In the genomic region with DNA sequence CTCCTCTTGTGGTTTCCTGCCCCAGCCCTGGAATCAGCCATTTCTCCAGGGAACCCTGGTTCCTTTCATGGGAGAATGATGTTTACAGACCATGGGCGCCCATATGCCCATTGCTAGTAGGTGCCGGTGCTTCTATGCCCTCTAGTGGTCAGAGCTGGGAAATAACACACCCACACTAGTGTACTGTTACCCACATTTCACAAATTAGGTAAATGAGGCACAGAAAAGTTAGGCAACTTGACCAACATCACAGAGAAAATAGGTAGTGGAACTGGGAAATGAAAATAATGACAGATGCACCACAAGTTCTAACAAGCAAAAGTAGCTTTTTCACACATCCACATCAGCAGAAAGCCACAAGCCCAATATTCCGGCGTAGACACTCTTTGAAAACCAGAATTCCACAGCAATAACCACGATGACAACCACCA, we compare ENCODE assay signal across 8 cellular contexts. TPM values are rescaled to one million over a fixed set of nuclear protein-coding genes. Genes with fewer than 3 reads are reported as not detected.
DNase-seq lines count a peak whose midpoint lies in the region; ATAC-seq, FAIRE-seq and TF ChIP-seq lines count a peak whose summit lies in the region.

No MANE protein-coding gene starts in this region.

- no peaks in the 10 kb centered on the region for H3K79me2 ChIP-seq in keratinocyte (ENCODE audit: control insufficient read depth, insufficient read depth, low read length)

- H3K4me3 ChIP-seq in GM12875 (ENCODE audit: low read depth, low read length) (no peak overlapping the region), astrocyte of the spinal cord (ENCODE audit: low read depth, low read length) (no peak overlapping the region), keratinocyte (ENCODE audit: control insufficient read depth in 2 of 3, extremely low read depth in 1 of 3, insufficient read depth in 2 of 3, low read depth in 1 of 3, low read length in 3 of 3) (no peak overlapping the region)

- no peak overlapping the region for H2AFZ ChIP-seq in keratinocyte (ENCODE audit: control insufficient read depth, low read length)

- peak; percentile 90 for FAIRE-seq in keratinocyte (lab: Jason Lieb, UNC)

- H4K20me1 ChIP-seq in keratinocyte (ENCODE audit: control insufficient read depth, extremely low read depth, insufficient read depth, low read length): no peaks in the 10 kb centered on the region

- no peaks in the 10 kb centered on the region for H3K36me3 ChIP-seq in keratinocyte (ENCODE audit: control insufficient read depth in 2 of 2, extremely low read depth in 1 of 2, insufficient read depth in 2 of 2, low read length in 2 of 2)

- no peak for ATAC-seq in GM21528 (IDR thresholded peaks at IDR 0.05; ENCODE audit: low FRiP score, unreplicated experiment)
- no peak for ATAC-seq in GM19395 (IDR thresholded peaks at IDR 0.05; ENCODE audit: unreplicated experiment)

- H3K9me3 ChIP-seq in keratinocyte (ENCODE audit: control insufficient read depth, low read depth, low read length): no peaks in the 10 kb centered on the region

- H3K27ac ChIP-seq in keratinocyte (ENCODE audit: control insufficient read depth, insufficient read depth, low read length): no peak overlapping the region

- DNase-seq in NCI-H1417 treated with DMSO at 0.1 percent for 48 hours (lab: John Stamatoyannopoulos, UW) (peak; percentile 30), T-helper 1 cell (peak in 4 of 5 donors; percentile 27 to 55 (median 46)), astrocyte of the spinal cord (ENCODE audit: low read depth, low spot score) (peak; percentile 13), keratinocyte (ENCODE audit: low read depth, low spot score) (no peak)
- DNase-seq in stimulated activated CD4-positive, alpha-beta T cell treated with anti-CD3 and anti-CD28 coated beads, Interleukin-4, amount 100 ng/mL, for 48 hours (ENCODE audit: low read depth in 2 of 2): peak; percentile 54 to 55

- no peak overlapping the region for H3K4me2 ChIP-seq in keratinocyte (ENCODE audit: control insufficient read depth, extremely low read depth, insufficient read depth, low read depth, low read length)

- H3K9me1 ChIP-seq in keratinocyte (ENCODE audit: control insufficient read depth, extremely low read depth, insufficient read depth, low read length): no peaks in the 10 kb centered on the region

- dilution Hi-C loops in keratinocyte (cut with MboI; ENCODE audit: extremely low pct_ligation_motif_present, low sequenced_read_pairs): no loop called here

- in situ Hi-C loops in astrocyte of the spinal cord (cut with HindIII; ENCODE audit: low sequenced_read_pairs): no loop called here

- H3K27me3 ChIP-seq in keratinocyte (ENCODE audit: control insufficient read depth, extremely low read depth, insufficient read depth, low read length): peaks cover 19% of the 10 kb centered on the region

- H3K9ac ChIP-seq in keratinocyte (ENCODE audit: control insufficient read depth, extremely low read depth, insufficient read depth, low read length): no peak overlapping the region

- H3K4me1 ChIP-seq in keratinocyte (ENCODE audit: control insufficient read depth, extremely low read depth, insufficient read depth, low read length): no peaks in the 10 kb centered on the region

- TF ChIP-seq CTCF in GM12875 (IDR thresholded peaks at IDR 0.05; ENCODE audit: borderline replicate concordance, insufficient read depth, low read depth, low read length) (peak; percentile 79), astrocyte of the spinal cord (IDR thresholded peaks at IDR 0.05; ENCODE audit: low read depth, low read length) (peak; percentile 82), keratinocyte (optimal IDR thresholded peaks at IDR 0.05 in 1 of 3, IDR thresholded peaks at IDR 0.05 in 1 of 3, conservative IDR thresholded peaks at IDR 0.05 in 1 of 3; ENCODE audit: extremely low read depth in 1 of 3, insufficient read depth in 2 of 3, low read length in 3 of 3) (peak; percentile 9 to 81 (median 75))

RNA-seq across cellular contexts. Expression of a gene that starts 1.3 kb away (rescaled TPM):
- polyA plus RNA-seq in keratinocyte: not detected in 3 replicates
- polyA plus RNA-seq in keratinocyte (2011; ENCODE audit: low read depth): not detected
- not detected in 2 replicates for polyA plus RNA-seq in keratinocyte (2011; cell fraction: cytosol; rRNA removed)
- polyA plus RNA-seq in keratinocyte (2011; cell fraction: nucleus; rRNA removed): not detected in 2 replicates
- not detected in 2 replicates for polyA plus RNA-seq in keratinocyte (2012; ENCODE audit: low replicate concordance)
- not detected in 3 replicates for polyA minus RNA-seq in keratinocyte
- polyA minus RNA-seq in keratinocyte (2011; cell fraction: cytosol; rRNA and poly(A)+ RNA removed): not detected
- not detected in 2 replicates for polyA minus RNA-seq in keratinocyte (2011; cell fraction: nucleus; rRNA and poly(A)+ RNA removed)

RNA-seq across cellular contexts. Expression of a gene that starts 39.7 kb away (rescaled TPM):
- polyA plus RNA-seq in keratinocyte: 0.28 to 1.2 TPM (median 1.00 TPM) in 3 replicates
- 1.3 TPM for polyA plus RNA-seq in keratinocyte (2011; ENCODE audit: low read depth)
- polyA plus RNA-seq in keratinocyte (2011; cell fraction: cytosol; rRNA removed): 0.32 and 1.1 TPM in 2 replicates
- 2.1 and 4.2 TPM in 2 replicates for polyA plus RNA-seq in keratinocyte (2011; cell fraction: nucleus; rRNA removed)
- polyA plus RNA-seq in keratinocyte (2012; ENCODE audit: low replicate concordance): 1.1 and 2.0 TPM in 2 replicates
- polyA minus RNA-seq in keratinocyte: 0.66 to 0.75 TPM (median 0.70 TPM) in 3 replicates
- polyA minus RNA-seq in keratinocyte (2011; cell fraction: cytosol; rRNA and poly(A)+ RNA removed): not detected
- polyA minus RNA-seq in keratinocyte (2011; cell fraction: nucleus; rRNA and poly(A)+ RNA removed): 2.0 and 3.4 TPM in 2 replicates

RNA-seq across cellular contexts. Expression of a gene that starts 49.4 kb away (rescaled TPM):
- not detected in 3 replicates for polyA plus RNA-seq in keratinocyte
- not detected for polyA plus RNA-seq in keratinocyte (2011; ENCODE audit: low read depth)
- not detected in 2 replicates for polyA plus RNA-seq in keratinocyte (2011; cell fraction: cytosol; rRNA removed)
- not detected in 2 replicates for polyA plus RNA-seq in keratinocyte (2011; cell fraction: nucleus; rRNA removed)
- not detected in 2 replicates for polyA plus RNA-seq in keratinocyte (2012; ENCODE audit: low replicate concordance)
- polyA minus RNA-seq in keratinocyte: not detected in 3 replicates
- polyA minus RNA-seq in keratinocyte (2011; cell fraction: cytosol; rRNA and poly(A)+ RNA removed): not detected
- not detected in 2 replicates for polyA minus RNA-seq in keratinocyte (2011; cell fraction: nucleus; rRNA and poly(A)+ RNA removed)

RNA-seq across cellular contexts. Expression of a gene that starts 49.8 kb away (rescaled TPM):
- not detected in 3 replicates for polyA plus RNA-seq in keratinocyte
- not detected for polyA plus RNA-seq in keratinocyte (2011; ENCODE audit: low read depth)
- not detected in 2 replicates for polyA plus RNA-seq in keratinocyte (2011; cell fraction: cytosol; rRNA removed)
- polyA plus RNA-seq in keratinocyte (2011; cell fraction: nucleus; rRNA removed): not detected in 2 replicates
- polyA plus RNA-seq in keratinocyte (2012; ENCODE audit: low replicate concordance): not detected in 2 replicates
- polyA minus RNA-seq in keratinocyte: not detected in 3 replicates
- polyA minus RNA-seq in keratinocyte (2011; cell fraction: cytosol; rRNA and poly(A)+ RNA removed): not detected
- polyA minus RNA-seq in keratinocyte (2011; cell fraction: nucleus; rRNA and poly(A)+ RNA removed): not detected in 2 replicates
